In the genomic region with DNA sequence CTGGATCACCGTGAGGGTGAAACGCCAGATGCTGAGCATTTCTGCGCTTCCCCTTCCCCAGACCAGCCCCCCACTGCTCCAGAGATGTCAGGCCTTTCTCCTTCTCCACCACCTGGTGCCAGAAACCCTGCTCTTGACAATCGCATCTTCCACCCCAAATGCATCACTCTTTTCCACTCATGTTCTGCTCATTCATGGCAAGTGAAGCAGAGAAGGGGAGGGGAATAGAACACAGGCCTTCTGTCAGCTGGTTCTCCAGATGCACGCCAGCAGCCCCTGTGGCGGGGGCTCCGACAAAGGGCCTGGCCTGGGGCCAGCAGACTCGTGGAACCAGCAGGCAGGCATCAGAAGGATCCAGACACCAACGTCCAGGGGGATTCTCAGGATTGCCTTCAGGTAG, we compare ENCODE assay signal across 9 cellular contexts.
DNase-seq lines count a peak whose midpoint lies in the region; ATAC-seq, FAIRE-seq and TF ChIP-seq lines count a peak whose summit lies in the region.
"Had no signal": no experiment of that assay in that cellular context is flagged by ENCODE, and none has a peak within 500 bp of the region (broad histone marks: within the 10 kb centered on the region; RNA-seq: fewer than 3 reads in every experiment).

No MANE protein-coding gene starts in this region.

- H3K9me3 Mint-ChIP-seq in CD8-positive, alpha-beta T cell, result no peaks in the 10 kb centered on the region
- no peaks in the 10 kb centered on the region for H3K9me3 Mint-ChIP-seq in activated naive CD8-positive, alpha-beta T cell treated with anti-CD3 and anti-CD28 coated beads, Interleukin-2, amount 50 U/mL, for 24 hours
- peaks cover 24% of the 10 kb centered on the region for H3K9me3 Mint-ChIP-seq in neural progenitor cell

- peaks cover 5% of the 10 kb centered on the region for H3K79me2 ChIP-seq in neural progenitor cell (ENCODE audit: low read depth)

- CTCF ChIA-PET in CD8-positive, alpha-beta T cell (lab: Charles Lee), result interaction anchor here (2.7 kb wide), 1 partner anchor 32 kb away, joined by 7 read pairs; no protein-coding TSS in a partner anchor

- no peak for DNase-seq in CD8-positive, alpha-beta T cell
- DNase-seq in NCI-H1105 (lab: John Stamatoyannopoulos, UW), result peak; percentile 27
- DNase-seq in activated naive CD8-positive, alpha-beta T cell treated with anti-CD3 and anti-CD28 coated beads, Interleukin-2, amount 50 U/mL, for 24 hours, result no peak
- no peak for DNase-seq in neural progenitor cell (ENCODE audit: low spot score)
- DNase-seq in GM10266 (ENCODE audit: extremely low spot score), result no peak
- DNase-seq in AG08395 (ENCODE audit: low spot score), result no peak
- DNase-seq in GM12892 (ENCODE audit: insufficient read length), result no peak
- DNase-seq: stimulated activated naive CD4-positive, alpha-beta T cell treated with Interleukin-2 at 50 U/mL for 16 hours had no signal

- TF ChIP-seq POLR2A in GM12892 (IDR thresholded peaks at IDR 0.05; ENCODE audit: low read depth, low read length), result no peak

- peak overlapping the region; percentile 65 for H3K4me3 Mint-ChIP-seq in CD8-positive, alpha-beta T cell
- H3K4me3 Mint-ChIP-seq in activated naive CD8-positive, alpha-beta T cell treated with anti-CD3 and anti-CD28 coated beads, Interleukin-2, amount 50 U/mL, for 24 hours, result peak overlapping the region; percentile 35
- peak overlapping the region; percentile 35 for H3K4me3 Mint-ChIP-seq in neural progenitor cell

- intact Hi-C loops in CD8-positive, alpha-beta T cell (cut with DNase I, micrococcal nuclease), result no loop called here

- no peaks in the 10 kb centered on the region for H3K9me3 ChIP-seq in CD8-positive, alpha-beta T cell (ENCODE audit: low read length)
- no peaks in the 10 kb centered on the region for H3K9me3 ChIP-seq in neural progenitor cell (ENCODE audit: low read depth)

- H4K20me1 ChIP-seq in neural progenitor cell (ENCODE audit: low read depth), result no peaks in the 10 kb centered on the region

- H3K4me1 Mint-ChIP-seq in CD8-positive, alpha-beta T cell (ENCODE audit: low read depth), result peaks cover 34% of the 10 kb centered on the region
- H3K4me1 Mint-ChIP-seq in activated naive CD8-positive, alpha-beta T cell treated with anti-CD3 and anti-CD28 coated beads, Interleukin-2, amount 50 U/mL, for 24 hours, result peaks cover 30% of the 10 kb centered on the region
- H3K4me1 Mint-ChIP-seq in neural progenitor cell, result peaks cover 25% of the 10 kb centered on the region

- no peak overlapping the region for H3K9ac ChIP-seq in neural progenitor cell

- TF ChIP-seq CTCF in CD8-positive, alpha-beta T cell (IDR thresholded peaks at IDR 0.05), result no peak
- TF ChIP-seq CTCF in neural progenitor cell (IDR thresholded peaks at IDR 0.05) (no peak), GM10266 (IDR thresholded peaks at IDR 0.05; ENCODE audit: control insufficient read depth, insufficient read depth, low read depth, missing control alignments) (no peak)

- H3K27me3 Mint-ChIP-seq in CD8-positive, alpha-beta T cell (ENCODE audit: low read depth), result no peaks in the 10 kb centered on the region
- H3K27me3 Mint-ChIP-seq in activated naive CD8-positive, alpha-beta T cell treated with anti-CD3 and anti-CD28 coated beads, Interleukin-2, amount 50 U/mL, for 24 hours, result no peaks in the 10 kb centered on the region
- H3K27me3 Mint-ChIP-seq in neural progenitor cell (ENCODE audit: insufficient read depth, low read depth), result peaks cover 5% of the 10 kb centered on the region

- H3K27ac Mint-ChIP-seq in CD8-positive, alpha-beta T cell, result peak overlapping the region; percentile 60
- peak overlapping the region; percentile 26 for H3K27ac Mint-ChIP-seq in activated naive CD8-positive, alpha-beta T cell treated with anti-CD3 and anti-CD28 coated beads, Interleukin-2, amount 50 U/mL, for 24 hours
- peak overlapping the region; percentile 48 for H3K27ac Mint-ChIP-seq in neural progenitor cell

- H3K27me3 ChIP-seq in CD8-positive, alpha-beta T cell (ENCODE audit: insufficient read depth, low read length), result no peaks in the 10 kb centered on the region
- no peaks in the 10 kb centered on the region for H3K27me3 ChIP-seq in neural progenitor cell

- H3K4me3 ChIP-seq in CD8-positive, alpha-beta T cell (ENCODE audit: low read depth, low read length), result no peak overlapping the region
- H3K4me3 ChIP-seq in neural progenitor cell, result no peak overlapping the region

- no peak for ATAC-seq in CD8-positive, alpha-beta T cell
- no peak for ATAC-seq in activated naive CD8-positive, alpha-beta T cell treated with anti-CD3 and anti-CD28 coated beads, Interleukin-2, amount 50 U/mL, for 24 hours
- ATAC-seq in GM18873 (IDR thresholded peaks at IDR 0.05; ENCODE audit: low FRiP score, unreplicated experiment), result no peak

- H3K36me3 Mint-ChIP-seq in CD8-positive, alpha-beta T cell, result peaks cover 3% of the 10 kb centered on the region
- peaks cover 11% of the 10 kb centered on the region for H3K36me3 Mint-ChIP-seq in activated naive CD8-positive, alpha-beta T cell treated with anti-CD3 and anti-CD28 coated beads, Interleukin-2, amount 50 U/mL, for 24 hours (ENCODE audit: low read depth)
- peaks cover 16% of the 10 kb centered on the region for H3K36me3 Mint-ChIP-seq in neural progenitor cell

- H3K27ac ChIP-seq in CD8-positive, alpha-beta T cell (ENCODE audit: low read depth, low read length), result no peak overlapping the region
- H3K27ac ChIP-seq in neural progenitor cell, result no peak overlapping the region

- no peak for FAIRE-seq in GM12892 (lab: Jason Lieb, UNC)

- H3K36me3 ChIP-seq in CD8-positive, alpha-beta T cell (ENCODE audit: insufficient read depth, low read length), result no peaks in the 10 kb centered on the region
- H3K36me3 ChIP-seq in neural progenitor cell, result no peaks in the 10 kb centered on the region

- POLR2A ChIA-PET in CD8-positive, alpha-beta T cell (lab: Charles Lee), result interaction anchor here (0.7 to 0.8 kb wide), 2 partner anchors 22 to 57 kb away, joined by 3 to 5 read pairs; no protein-coding TSS in a partner anchor

- no peak overlapping the region for H2AFZ ChIP-seq in neural progenitor cell (replicated peaks)

- no peak overlapping the region for H3K4me2 ChIP-seq in neural progenitor cell

- peaks cover 24% of the 10 kb centered on the region for H3K4me1 ChIP-seq in CD8-positive, alpha-beta T cell (ENCODE audit: insufficient read depth, low read length)
- peaks cover 8% of the 10 kb centered on the region for H3K4me1 ChIP-seq in neural progenitor cell

- no peaks in the 10 kb centered on the region for H3F3A ChIP-seq in neural progenitor cell (ENCODE audit: low read depth)
